Comparison of ENCODE assay signal across 17 cellular contexts in the genomic region with DNA sequence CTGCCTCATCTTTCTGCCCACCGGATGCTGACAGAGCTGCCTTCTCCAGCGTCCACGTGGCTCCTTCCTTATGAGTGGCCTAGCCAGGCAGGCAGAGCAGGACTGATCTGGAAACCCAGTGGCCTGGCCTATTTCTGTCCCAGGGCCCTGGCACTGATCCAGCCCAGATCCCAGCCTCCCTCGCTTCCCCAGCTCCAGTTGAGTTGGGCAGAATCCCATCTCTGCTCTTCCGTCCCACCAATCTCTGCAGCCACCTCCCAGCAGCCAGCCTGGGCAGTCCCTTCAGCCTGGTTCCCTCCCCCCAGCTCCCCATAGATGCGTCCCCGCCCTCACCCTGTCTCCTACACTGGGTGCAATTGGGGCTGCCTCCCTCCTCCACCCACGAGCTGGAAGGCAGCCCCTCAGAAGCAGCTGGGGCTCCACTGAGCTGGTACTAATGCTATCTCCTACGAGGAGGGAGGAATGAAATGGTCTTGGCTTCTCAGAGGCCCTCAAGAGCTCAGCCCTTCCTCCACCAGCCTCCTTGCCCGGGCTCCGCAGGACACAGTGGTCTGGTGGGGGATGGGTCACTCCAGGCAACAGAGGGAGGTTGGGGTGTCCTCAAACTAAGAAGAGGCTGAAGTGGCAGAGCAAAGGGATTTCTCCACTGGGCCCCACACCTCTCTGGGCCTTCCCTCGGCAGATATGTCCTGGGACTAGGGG.
DNase-seq lines count a peak whose midpoint lies in the region; ATAC-seq, FAIRE-seq and TF ChIP-seq lines count a peak whose summit lies in the region.
"Had no signal": no experiment of that assay in that cellular context is flagged by ENCODE, and none has a peak within 500 bp of the region (broad histone marks: within the 10 kb centered on the region; RNA-seq: fewer than 3 reads in every experiment).

No MANE protein-coding gene starts in this region.

- no peaks in the 10 kb centered on the region for H3K27me3 ChIP-seq in gastroesophageal sphincter
- H3K27me3 ChIP-seq in suprapubic skin = no peaks in the 10 kb centered on the region
- H3K27me3 ChIP-seq: ascending aorta had no signal

- 20 to 49% methylated on average over 1 to 4 of the region's 12 CpGs for WGBS in gastroesophageal sphincter (ENCODE audit: low coverage in 1 of 2), 2 donors
- 53% methylated on average over 10 of the region's 12 CpGs for WGBS in suprapubic skin

- ATAC-seq in gastroesophageal sphincter = peak; percentile 43
- ATAC-seq in mucosa of descending colon = peak; percentile 17
- no peak for ATAC-seq in HG03457 (IDR thresholded peaks at IDR 0.05; ENCODE audit: unreplicated experiment)

- POLR2A ChIA-PET in HEK293 (lab: Yijun Ruan, JAX) = interaction anchor here (1.0 kb wide), 1 partner anchor 9 kb away, joined by 4 read pairs; no protein-coding TSS in a partner anchor

- TF ChIP-seq POLR2A in gastroesophageal sphincter (IDR thresholded peaks at IDR 0.05) = no peak
- TF ChIP-seq POLR2A in suprapubic skin (IDR thresholded peaks at IDR 0.05) = no peak
- no peak for TF ChIP-seq POLR2A in H54 (IDR thresholded peaks at IDR 0.05; ENCODE audit: low read depth, low read length)

- intact Hi-C loops in mucosa of descending colon (cut with DNase I, micrococcal nuclease) = no loop called here

- no peak for FAIRE-seq in H54 (lab: Jason Lieb, UNC)

- CTCF ChIA-PET in HEK293 (lab: Yijun Ruan, JAX) = interaction anchor here (0.6 to 1.1 kb wide), 5 partner anchors 9 to 148 kb away, joined by 3 to 4 read pairs (median 3); no protein-coding TSS in a partner anchor

- TF ChIP-seq EP300 in gastroesophageal sphincter (IDR thresholded peaks at IDR 0.05) (no peak), suprapubic skin (IDR thresholded peaks at IDR 0.05) (no peak)

- H3K36me3 ChIP-seq in HEK293 (ENCODE audit: control insufficient read depth in 2 of 2, insufficient read depth in 1 of 2, low read length in 2 of 2) = no peaks in the 10 kb centered on the region
- no peaks in the 10 kb centered on the region for H3K36me3 ChIP-seq in gastroesophageal sphincter
- no peaks in the 10 kb centered on the region for H3K36me3 ChIP-seq in mucosa of descending colon (ENCODE audit: low read depth)
- no peaks in the 10 kb centered on the region for H3K36me3 ChIP-seq in suprapubic skin
- H3K36me3 ChIP-seq: ascending aorta had no signal

- no peaks in the 10 kb centered on the region for H3K9me3 ChIP-seq in HEK293 (ENCODE audit: control insufficient read depth, insufficient read depth, low read depth, low read length)
- H3K9me3 ChIP-seq in gastroesophageal sphincter = no peaks in the 10 kb centered on the region
- H3K9me3 ChIP-seq in mucosa of descending colon = no peaks in the 10 kb centered on the region
- H3K9me3 ChIP-seq in suprapubic skin = no peaks in the 10 kb centered on the region
- H3K9me3 ChIP-seq: ascending aorta, Caco-2 had no signal

- no peak overlapping the region for H3K4me3 ChIP-seq in HEK293 (ENCODE audit: low read depth, low read length)
- no peak overlapping the region for H3K4me3 ChIP-seq in gastroesophageal sphincter
- no peak overlapping the region for H3K4me3 ChIP-seq in mucosa of descending colon
- no peak overlapping the region for H3K4me3 ChIP-seq in suprapubic skin
- H3K4me3 ChIP-seq: ascending aorta, PC-9 had no signal

- TF ChIP-seq CTCF in HEK293 (tag by site-specific recombination; IDR thresholded peaks at IDR 0.05) (no peak), gastroesophageal sphincter (IDR thresholded peaks at IDR 0.05) (no peak), mucosa of descending colon (IDR thresholded peaks at IDR 0.05) (no peak), suprapubic skin (IDR thresholded peaks at IDR 0.05) (no peak)

- H3K4me1 ChIP-seq in HEK293 (ENCODE audit: control insufficient read depth, insufficient read depth, low read length) (no peaks in the 10 kb centered on the region), gastroesophageal sphincter (peaks cover 0 to 11% (median 0%) of the 10 kb centered on the region in 3 donors), mucosa of descending colon (ENCODE audit: low read depth) (no peaks in the 10 kb centered on the region), suprapubic skin (no peaks in the 10 kb centered on the region)
- H3K4me1 ChIP-seq: Caco-2 had no signal

- DNase-seq in mucosa of descending colon = peak in 1 of 3 donors; percentile 8
- DNase-seq in suprapubic skin (ENCODE audit: low spot score in 2 of 2) = peak; percentile 55 to 68
- DNase-seq in T1000 (lab: John Stamatoyannopoulos, UW) = no peak
- DNase-seq in GOT3 (lab: John Stamatoyannopoulos, UW) = no peak
- no peak for DNase-seq in H54 (ENCODE audit: insufficient read length, low spot score)
- DNase-seq: activated B cell treated with CpG ODN at 0.5 μM for 24 hours; activated effector memory CD4-positive, alpha-beta T cell treated with Interleukin-2 at 50 U/mL for 16 hours; Caco-2; hippocampal formation; NCI-H187; NCI-H446 treated with DMSO at 0.1 percent for 48 hours; PC-9; SW 1271 had no signal

- H3K27ac ChIP-seq in HEK293 (ENCODE audit: extremely low read depth, low read depth, low read length) = no peak overlapping the region
- H3K27ac ChIP-seq in gastroesophageal sphincter = no peak overlapping the region
- H3K27ac ChIP-seq in suprapubic skin = no peak overlapping the region
- H3K27ac ChIP-seq: PC-9 had no signal

TF ChIP-seq in HEK293, 187 proteins besides CTCF, POLR2A, EP300 and RAD21:
- TF ChIP-seq ZNF776 (tag by site-specific recombination; IDR thresholded peaks at IDR 0.05; ENCODE audit: borderline replicate concordance) (no peak), ZNF416 (tag by site-specific recombination; IDR thresholded peaks at IDR 0.05) (no peak), ZNF621 (tag by site-specific recombination; IDR thresholded peaks at IDR 0.05) (no peak), SALL2 (tag by site-specific recombination; IDR thresholded peaks at IDR 0.05; ENCODE audit: borderline replicate concordance) (no peak), ZNF341 (tag by site-specific recombination; IDR thresholded peaks at IDR 0.05; ENCODE audit: low read depth) (peak; percentile 68), KLF16 (tag by site-specific recombination; IDR thresholded peaks at IDR 0.05) (no peak), ZNF391 (tag by site-specific recombination; IDR thresholded peaks at IDR 0.05; ENCODE audit: borderline replicate concordance, low read depth) (no peak), ZNF169 (tag by site-specific recombination; IDR thresholded peaks at IDR 0.05) (no peak), ZNF239 (tag by site-specific recombination; IDR thresholded peaks at IDR 0.05) (no peak), ZNF155 (tag by site-specific recombination; IDR thresholded peaks at IDR 0.05) (no peak), YY2 (tag by site-specific recombination; IDR thresholded peaks at IDR 0.05) (no peak), ZNF24 (tag by site-specific recombination; IDR thresholded peaks at IDR 0.05) (no peak), EGR2 (tag by site-specific recombination; IDR thresholded peaks at IDR 0.05; ENCODE audit: low read depth) (peak; percentile 16; the same call in 1 of the 2 replicates), YY1 (tag by site-specific recombination; IDR thresholded peaks at IDR 0.05) (no peak), ZNF660 (tag by site-specific recombination; IDR thresholded peaks at IDR 0.05) (no peak), SP2 (tag by site-specific recombination; IDR thresholded peaks at IDR 0.05) (no peak), ZNF354C (tag by site-specific recombination; IDR thresholded peaks at IDR 0.05; ENCODE audit: borderline replicate concordance, low read depth) (no peak), ZFHX2 (tag by site-specific recombination; conservative IDR thresholded peaks at IDR 0.05) (peak; percentile 39; the same call in 1 of the 2 replicates), ZEB2 (tag by site-specific recombination; IDR thresholded peaks at IDR 0.05) (no peak), ZNF473 (tag by site-specific recombination; IDR thresholded peaks at IDR 0.05) (no peak), ZNF747 (tag by site-specific recombination; IDR thresholded peaks at IDR 0.05) (no peak)
- TF ChIP-seq, protein P1, sequence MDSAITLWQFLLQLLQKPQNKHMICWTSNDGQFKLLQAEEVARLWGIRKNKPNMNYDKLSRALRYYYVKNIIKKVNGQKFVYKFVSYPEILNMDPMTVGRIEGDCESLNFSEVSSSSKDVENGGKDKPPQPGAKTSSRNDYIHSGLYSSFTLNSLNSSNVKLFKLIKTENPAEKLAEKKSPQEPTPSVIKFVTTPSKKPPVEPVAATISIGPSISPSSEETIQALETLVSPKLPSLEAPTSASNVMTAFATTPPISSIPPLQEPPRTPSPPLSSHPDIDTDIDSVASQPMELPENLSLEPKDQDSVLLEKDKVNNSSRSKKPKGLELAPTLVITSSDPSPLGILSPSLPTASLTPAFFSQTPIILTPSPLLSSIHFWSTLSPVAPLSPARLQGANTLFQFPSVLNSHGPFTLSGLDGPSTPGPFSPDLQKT (IDR thresholded peaks at IDR 0.05; ENCODE audit: borderline replicate concordance, low read depth, low read length) = no peak
TF ChIP-seq in HEK293: peak in this region for 3.

Comparison
In these comparisons a context has a peak if more than half of its experiments do, and no peak if none do; other contexts are left out.
1. DNase-seq: peak in suprapubic skin (2 of 2); none in T1000 (single experiment), GOT3 (single experiment) and H54 (single experiment).